In genomic region chr1:205914730-205915129, GRCh38 we compare ENCODE assay signal across 31 cellular contexts. TPM values are rescaled to one million over a fixed set of nuclear protein-coding genes. Genes with fewer than 3 reads are reported as not detected.
DNase-seq lines count a peak whose midpoint lies in the region; ATAC-seq and TF ChIP-seq lines count a peak whose summit lies in the region.
"Had no signal": no experiment of that assay in that cellular context is flagged by ENCODE, and none has a peak within 500 bp of the region (broad histone marks: within the 10 kb centered on the region; RNA-seq: fewer than 3 reads in every experiment).

No MANE protein-coding gene starts in this region.

- WGBS in SK-N-SH (ENCODE audit: low lambda C conversion rate), result 84% methylated on average over 3 of the region's 7 CpGs
- 53 to 57% methylated on average over 7 of the region's 7 CpGs for WGBS in heart right ventricle, 2 donors
- WGBS in aorta, 2 donors, result 5 to 12% methylated on average over 7 of the region's 7 CpGs

- no peak overlapping the region for H2AFZ ChIP-seq in SK-N-SH (ENCODE audit: low read depth)

- ATAC-seq in SK-N-SH treated with all-trans-retinoic acid at 6 μM for 48 hours (no peak), heart right ventricle (peak; percentile 25 to 78 (median 46)), aorta (ENCODE audit: low FRiP score) (peak; percentile 17), HG03196 (IDR thresholded peaks at IDR 0.05; ENCODE audit: unreplicated experiment) (no peak)
- ATAC-seq: activated CD8-positive, alpha-beta T cell treated with anti-CD3 and anti-CD28 coated beads for 36 hours; activated naive CD8-positive, alpha-beta T cell treated with anti-CD3 and anti-CD28 coated beads, Interleukin-2, amount 50 U/mL, for 24 hours; effector memory CD8-positive, alpha-beta T cell; T-helper 17 cell; upper lobe of right lung had no signal

- H3K27me3 ChIP-seq in SK-N-SH (ENCODE audit: insufficient read depth) (no peaks in the 10 kb centered on the region), heart right ventricle (no peaks in the 10 kb centered on the region), aorta (ENCODE audit: control insufficient read depth in 1 of 2, insufficient read depth in 2 of 2, low read length in 1 of 2) (no peaks in the 10 kb centered on the region)
- H3K27me3 ChIP-seq: brain microvascular endothelial cell, colonic mucosa, upper lobe of right lung had no signal

- H3K27ac ChIP-seq in SK-N-SH (ENCODE audit: low read depth in 2 of 2, low read length in 1 of 2) (no peak overlapping the region), heart right ventricle (peak overlapping the region; percentile 58 to 90 (median 83)), aorta (ENCODE audit: low read depth in 1 of 2, low read length in 2 of 2) (peak overlapping the region; percentile 17 to 71)
- H3K27ac ChIP-seq: 22Rv1, brain microvascular endothelial cell, colonic mucosa, RWPE1, SK-N-MC, upper lobe of right lung had no signal

- POLR2A ChIA-PET in SK-N-SH (lab: Yijun Ruan, JAX), result no interaction called here

- H3F3A ChIP-seq in SK-N-SH (replicated peaks; ENCODE audit: insufficient read depth), result no peaks in the 10 kb centered on the region

- DNase-seq in SK-N-SH, result peak; percentile 1
- DNase-seq in heart right ventricle, result peak in 1 of 2 donors; percentile 50
- no peak for DNase-seq in neural crest cell (ENCODE audit: low read depth, low spot score)
- DNase-seq in aorta, result no peak
- no peak for DNase-seq in kidney glomerular epithelial cell (lab: John Stamatoyannopoulos, UW)
- no peak for DNase-seq in occipital lobe (lab: John Stamatoyannopoulos, UW)
- DNase-seq: activated CD4-positive, alpha-beta T cell treated with anti-CD3 and anti-CD28 coated beads for 1 hour; activated CD8-positive, alpha-beta T cell treated with anti-CD3 and anti-CD28 coated beads for 36 hours; activated gamma-delta T cell treated with Interleukin-2 at 50 U/mL for 16 hours; activated naive CD8-positive, alpha-beta T cell treated with anti-CD3 and anti-CD28 coated beads, Interleukin-2, amount 50 U/mL, for 24 hours; activated T-cell treated with anti-CD3 and anti-CD28 coated beads, Interleukin-2, amount 50 U/mL, for 1 hour; brain microvascular endothelial cell; Calu3; colonic mucosa; DND-41; effector memory CD8-positive, alpha-beta T cell; erythroblast; head of caudate nucleus; MV-4-11; NCI-H1436 treated with DMSO at 0.1 percent for 48 hours; NCI-H446 treated with DMSO at 0.1 percent for 48 hours; stimulated activated CD4-positive, alpha-beta T cell treated with anti-CD3 and anti-CD28 coated beads, Interleukin-2, amount 100 ng/mL, for 24 hours; T-helper 17 cell; upper lobe of right lung had no signal

- peaks cover 6% of the 10 kb centered on the region for H3K4me1 Mint-ChIP-seq in neural crest cell
- H3K4me1 Mint-ChIP-seq: activated naive CD8-positive, alpha-beta T cell treated with anti-CD3 and anti-CD28 coated beads, Interleukin-2, amount 50 U/mL, for 24 hours; T-helper 17 cell had no signal

- no peak for TF ChIP-seq RAD21 in SK-N-SH (IDR thresholded peaks at IDR 0.05; ENCODE audit: low read length)

- H3K9me3 ChIP-seq in SK-N-SH (no peaks in the 10 kb centered on the region), heart right ventricle (no peaks in the 10 kb centered on the region), aorta (ENCODE audit: control insufficient read depth, low read length) (no peaks in the 10 kb centered on the region)
- H3K9me3 ChIP-seq: colonic mucosa, upper lobe of right lung had no signal

- H3K27me3 Mint-ChIP-seq in neural crest cell (ENCODE audit: low read depth), result no peaks in the 10 kb centered on the region
- H3K27me3 Mint-ChIP-seq: activated CD8-positive, alpha-beta T cell treated with anti-CD3 and anti-CD28 coated beads for 36 hours had no signal

- H3K79me2 ChIP-seq in SK-N-SH (ENCODE audit: insufficient read depth), result no peaks in the 10 kb centered on the region

- H3K9me2 ChIP-seq in SK-N-SH, result no peaks in the 10 kb centered on the region

- no peak overlapping the region for H3K4me2 ChIP-seq in SK-N-SH

- no peak overlapping the region for H3K4me3 Mint-ChIP-seq in neural crest cell
- H3K4me3 Mint-ChIP-seq: activated CD8-positive, alpha-beta T cell treated with anti-CD3 and anti-CD28 coated beads for 36 hours; activated naive CD8-positive, alpha-beta T cell treated with anti-CD3 and anti-CD28 coated beads, Interleukin-2, amount 50 U/mL, for 24 hours; effector memory CD8-positive, alpha-beta T cell; T-helper 17 cell had no signal

- no peaks in the 10 kb centered on the region for H3K36me3 ChIP-seq in SK-N-SH (replicated peaks in 1 of 2; ENCODE audit: control insufficient read depth in 1 of 2, insufficient read depth in 2 of 2, low read length in 1 of 2)
- no peaks in the 10 kb centered on the region for H3K36me3 ChIP-seq in heart right ventricle
- H3K36me3 ChIP-seq in aorta (ENCODE audit: control insufficient read depth in 1 of 2, insufficient read depth in 2 of 2, low read length in 1 of 2), result no peaks in the 10 kb centered on the region
- H3K36me3 ChIP-seq: brain microvascular endothelial cell, colonic mucosa, upper lobe of right lung had no signal

- CTCF ChIA-PET in SK-N-SH (lab: Yijun Ruan, JAX), result interaction anchor here (0.6 to 9.2 kb wide), 10 partner anchors 12 to 257 kb away, joined by 3 to 116 read pairs (median 6); no protein-coding TSS in a partner anchor

- no peak for TF ChIP-seq EP300 in SK-N-SH (IDR thresholded peaks at IDR 0.05; ENCODE audit: borderline replicate concordance in 1 of 2, low read depth in 1 of 2, low read length in 1 of 2)

- no peaks in the 10 kb centered on the region for H3K36me3 Mint-ChIP-seq in neural crest cell (ENCODE audit: low read depth)

- TF ChIP-seq CTCF in SK-N-SH (IDR thresholded peaks at IDR 0.05), result no peak
- no peak for TF ChIP-seq CTCF in heart right ventricle (IDR thresholded peaks at IDR 0.05)
- TF ChIP-seq CTCF in neural crest cell (conservative IDR thresholded peaks at IDR 0.05), result no peak

- intact Hi-C loops in heart right ventricle (cut with DNase I), result loop anchor here in 9 of 10 donors (5.0 to 10.0 kb wide), 7 partner anchors 102 to 250 kb away; partner anchors contain the start of gene SLC41A1 (in 5 of the 9)
- intact Hi-C loops in aorta (cut with DNase I), result loop anchor here (5.0 kb wide), 3 partner anchors 102 to 193 kb away; partner anchors contain the start of gene SLC41A1 (in 2 of the 2)

- H3K9me3 Mint-ChIP-seq in neural crest cell, result no peaks in the 10 kb centered on the region
- H3K9me3 Mint-ChIP-seq: activated CD8-positive, alpha-beta T cell treated with anti-CD3 and anti-CD28 coated beads for 36 hours; activated naive CD8-positive, alpha-beta T cell treated with anti-CD3 and anti-CD28 coated beads, Interleukin-2, amount 50 U/mL, for 24 hours; effector memory CD8-positive, alpha-beta T cell had no signal

- H3K4me1 ChIP-seq in SK-N-SH (ENCODE audit: control insufficient read depth in 1 of 2, insufficient read depth in 2 of 2, low read depth in 1 of 2, low read length in 1 of 2) (peaks cover 0 to 17% of the 10 kb centered on the region in 2 experiments; a peak in 1 of 4 replicates), heart right ventricle (peaks cover 8 to 73% (median 32%) of the 10 kb centered on the region in 9 donors), aorta (ENCODE audit: control insufficient read depth in 1 of 2, insufficient read depth in 2 of 2, low read length in 2 of 2) (peaks cover under 1 to 9% of the 10 kb centered on the region in 2 donors)
- H3K4me1 ChIP-seq: colonic mucosa had no signal

- no peak overlapping the region for H3K4me3 ChIP-seq in SK-N-SH (ENCODE audit: low read depth in 2 of 2, low read length in 1 of 2)
- H3K4me3 ChIP-seq in heart right ventricle, result no peak overlapping the region
- H3K4me3 ChIP-seq in aorta (ENCODE audit: low read length in 2 of 2), result no peak overlapping the region
- H3K4me3 ChIP-seq: colonic mucosa, SK-N-MC, upper lobe of right lung had no signal

- H3K9ac ChIP-seq in SK-N-SH, result no peak overlapping the region

- H3K27ac Mint-ChIP-seq in neural crest cell (ENCODE audit: unreplicated experiment), result peak overlapping the region; percentile 67
- H3K27ac Mint-ChIP-seq: activated CD8-positive, alpha-beta T cell treated with anti-CD3 and anti-CD28 coated beads for 36 hours; activated naive CD8-positive, alpha-beta T cell treated with anti-CD3 and anti-CD28 coated beads, Interleukin-2, amount 50 U/mL, for 24 hours; effector memory CD8-positive, alpha-beta T cell; T-helper 17 cell had no signal

- H4K20me1 ChIP-seq in SK-N-SH (ENCODE audit: insufficient read depth), result no peaks in the 10 kb centered on the region

TF ChIP-seq in SK-N-SH, 30 proteins besides CTCF, POLR2A, EP300 and RAD21 (continues in another document):
- no peak for TF ChIP-seq EZH2phosphoT487 (IDR thresholded peaks at IDR 0.05; ENCODE audit: borderline replicate concordance, low read depth)
- TF ChIP-seq, protein P1, sequence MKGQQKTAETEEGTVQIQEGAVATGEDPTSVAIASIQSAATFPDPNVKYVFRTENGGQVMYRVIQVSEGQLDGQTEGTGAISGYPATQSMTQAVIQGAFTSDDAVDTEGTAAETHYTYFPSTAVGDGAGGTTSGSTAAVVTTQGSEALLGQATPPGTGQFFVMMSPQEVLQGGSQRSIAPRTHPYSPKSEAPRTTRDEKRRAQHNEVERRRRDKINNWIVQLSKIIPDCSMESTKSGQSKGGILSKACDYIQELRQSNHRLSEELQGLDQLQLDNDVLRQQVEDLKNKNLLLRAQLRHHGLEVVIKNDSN (IDR thresholded peaks at IDR 0.05; ENCODE audit: borderline replicate concordance, low read depth), result no peak
- TF ChIP-seq RXRA (IDR thresholded peaks at IDR 0.05; ENCODE audit: borderline replicate concordance, low read depth), result no peak
- no peak for TF ChIP-seq SMC3 (IDR thresholded peaks at IDR 0.05; ENCODE audit: low read depth, low read length)

TF ChIP-seq in SK-N-SH treated with all-trans-retinoic acid at 6 μM for 48 hours, 23 proteins besides CTCF, POLR2A, EP300 and RAD21:
- TF ChIP-seq ZNF70 (CRISPR knock-in tag; IDR thresholded peaks at IDR 0.05) (no peak), RARB (CRISPR knock-in tag; IDR thresholded peaks at IDR 0.05) (no peak), ZFP30 (CRISPR knock-in tag; IDR thresholded peaks at IDR 0.05) (no peak), ARNTL (CRISPR knock-in tag; IDR thresholded peaks at IDR 0.05; ENCODE audit: borderline replicate concordance, low read depth) (no peak), ZC3H10 (CRISPR knock-in tag; IDR thresholded peaks at IDR 0.05) (no peak), TOX (CRISPR knock-in tag; IDR thresholded peaks at IDR 0.05; ENCODE audit: borderline replicate concordance) (no peak), SNAI2 (CRISPR knock-in tag; IDR thresholded peaks at IDR 0.05) (no peak)
TF ChIP-seq in SK-N-SH treated with all-trans-retinoic acid at 6 μM for 48 hours: peak in this region for 0.

RNA-seq across cellular contexts. Expression of gene SLC26A9, which starts 28.5 kb away (rescaled TPM):
- polyA plus RNA-seq in SK-N-SH (2012; rRNA removed) (not detected in 2 replicates), heart right ventricle (10 to 100 TPM in 1 of 2 donors, 1 to 10 TPM in 1; 3.3 to 10.7 TPM), aorta (under 1 TPM; 0.13 to 0.18 TPM)
- not detected in 2 replicates for polyA plus RNA-seq in SK-N-SH (2012; cell fraction: cytosol; rRNA removed)
- 0.02 TPM in 1 of 2 replicates, not detected in the other for polyA plus RNA-seq in SK-N-SH (2012; cell fraction: nucleus; rRNA removed)
- total RNA-seq in heart right ventricle (10 to 100 TPM in 8 of 10 donors, 1 to 10 TPM in 2; 8.4 to 41.1 (median 14.4) TPM), neural crest cell (0.16 TPM in 1 of 2 replicates, not detected in the other), aorta (under 1 TPM in 1 of 2 donors, not detected in 1; 0.18 TPM), occipital lobe (not detected)
- total RNA-seq: activated CD8-positive, alpha-beta T cell treated with anti-CD3 and anti-CD28 coated beads for 36 hours; colonic mucosa; fibroblast of villous mesenchyme; subcutaneous adipose tissue; T-helper 17 cell had no signal

Comparison
In these comparisons a context has a peak if more than half of its experiments do, and no peak if none do; other contexts are left out.
1. H3K27ac ChIP-seq: peak in heart right ventricle (10 of 10) and aorta (2 of 2); none in SK-N-SH (0 of 2).
2. ATAC-seq: peak in heart right ventricle (8 of 8) and aorta (single experiment); none in SK-N-SH treated with all-trans-retinoic acid at 6 μM for 48 hours (single experiment) and HG03196 (single experiment).